In genomic region chr11:107453594-107454286, GRCh38 we compare ENCODE assay signal across 10 cellular contexts.
"Had no signal": no experiment of that assay in that cellular context is flagged by ENCODE, and none has a peak within 500 bp of the region (broad histone marks: within the 10 kb centered on the region; RNA-seq: fewer than 3 reads in every experiment).

No MANE protein-coding gene starts in this region.

- H3K9me3 Mint-ChIP-seq: HFFc6 had no signal

- H3K4me3 Mint-ChIP-seq: HFFc6 had no signal

- H3K4me3 ChIP-seq: GM23248, HAP-1, K562 had no signal

- DNase-seq: GM23248, GOT3, H7, HFFc6, IMR-90, KG1 had no signal

- H3K9me3 ChIP-seq: HAP-1 had no signal

- H2AFZ ChIP-seq: GM23248 had no signal

- ATAC-seq: HCT116, K562 had no signal

- H3K27ac Mint-ChIP-seq: HFFc6 had no signal

- H3K27ac ChIP-seq: GM23248, HL-60 had no signal
